Comparison of ENCODE assay signal across 1 cellular context in the genomic region with DNA sequence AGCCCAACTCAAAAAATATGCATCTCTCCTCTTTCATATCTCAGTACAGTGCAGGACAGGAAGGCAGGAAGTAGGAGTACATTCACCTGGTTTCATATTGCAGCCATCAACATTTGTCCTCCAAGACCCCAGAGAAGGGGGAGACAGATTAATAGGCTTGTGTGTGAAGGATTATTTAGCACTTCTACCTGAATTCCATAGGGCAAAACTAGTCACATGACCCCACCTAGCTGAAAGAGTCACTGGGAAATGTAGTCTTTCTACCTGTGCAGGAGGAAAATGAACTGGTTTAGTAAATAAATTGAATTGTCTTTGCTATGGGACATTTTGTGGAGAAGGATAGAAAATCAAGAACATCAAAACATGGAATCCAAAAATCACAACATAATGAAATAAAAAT.
TF ChIP-seq lines count a peak whose summit lies in the region.

No MANE protein-coding gene starts in this region.

TF ChIP-seq in GM23338, 12 proteins besides CTCF, POLR2A, EP300 and RAD21 (continued from another document):
- TF ChIP-seq, protein P1, sequence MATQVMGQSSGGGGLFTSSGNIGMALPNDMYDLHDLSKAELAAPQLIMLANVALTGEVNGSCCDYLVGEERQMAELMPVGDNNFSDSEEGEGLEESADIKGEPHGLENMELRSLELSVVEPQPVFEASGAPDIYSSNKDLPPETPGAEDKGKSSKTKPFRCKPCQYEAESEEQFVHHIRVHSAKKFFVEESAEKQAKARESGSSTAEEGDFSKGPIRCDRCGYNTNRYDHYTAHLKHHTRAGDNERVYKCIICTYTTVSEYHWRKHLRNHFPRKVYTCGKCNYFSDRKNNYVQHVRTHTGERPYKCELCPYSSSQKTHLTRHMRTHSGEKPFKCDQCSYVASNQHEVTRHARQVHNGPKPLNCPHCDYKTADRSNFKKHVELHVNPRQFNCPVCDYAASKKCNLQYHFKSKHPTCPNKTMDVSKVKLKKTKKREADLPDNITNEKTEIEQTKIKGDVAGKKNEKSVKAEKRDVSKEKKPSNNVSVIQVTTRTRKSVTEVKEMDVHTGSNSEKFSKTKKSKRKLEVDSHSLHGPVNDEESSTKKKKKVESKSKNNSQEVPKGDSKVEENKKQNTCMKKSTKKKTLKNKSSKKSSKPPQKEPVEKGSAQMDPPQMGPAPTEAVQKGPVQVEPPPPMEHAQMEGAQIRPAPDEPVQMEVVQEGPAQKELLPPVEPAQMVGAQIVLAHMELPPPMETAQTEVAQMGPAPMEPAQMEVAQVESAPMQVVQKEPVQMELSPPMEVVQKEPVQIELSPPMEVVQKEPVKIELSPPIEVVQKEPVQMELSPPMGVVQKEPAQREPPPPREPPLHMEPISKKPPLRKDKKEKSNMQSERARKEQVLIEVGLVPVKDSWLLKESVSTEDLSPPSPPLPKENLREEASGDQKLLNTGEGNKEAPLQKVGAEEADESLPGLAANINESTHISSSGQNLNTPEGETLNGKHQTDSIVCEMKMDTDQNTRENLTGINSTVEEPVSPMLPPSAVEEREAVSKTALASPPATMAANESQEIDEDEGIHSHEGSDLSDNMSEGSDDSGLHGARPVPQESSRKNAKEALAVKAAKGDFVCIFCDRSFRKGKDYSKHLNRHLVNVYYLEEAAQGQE (IDR thresholded peaks at IDR 0.05; ENCODE audit: unreplicated experiment), result no peak
- TF ChIP-seq ZNF462 (CRISPR knock-in tag; IDR thresholded peaks at IDR 0.05), result no peak
- no peak for TF ChIP-seq CREB1 (CRISPR knock-in tag; IDR thresholded peaks at IDR 0.05; ENCODE audit: low read depth)
- no peak for TF ChIP-seq JUNB (IDR thresholded peaks at IDR 0.05; ENCODE audit: unreplicated experiment)
